Comparison of ENCODE assay signal across 1 cellular context in genomic region chr1:119140177-119141019, GRCh38.
TF ChIP-seq lines count a peak whose summit lies in the region.

WARS2 (minus strand) TSS chr1:119140653; CDS start chr1:119140644, 9 bp downstream.

TF ChIP-seq in K562, 482 proteins besides CTCF, POLR2A, EP300 and RAD21 (continued from another document and continues in another):
- TF ChIP-seq VEZF1 (CRISPR knock-in tag; IDR thresholded peaks at IDR 0.05) (peak; percentile 23; the same call in 1 of the 2 replicates), MYC (IDR thresholded peaks at IDR 0.05; ENCODE audit: low read depth, low read length) (peak; percentile 99), MYC (CRISPR knock-in tag; IDR thresholded peaks at IDR 0.05; ENCODE audit: borderline replicate concordance, low read depth) (no peak; the same call in none of the 2 replicates), EP400 (IDR thresholded peaks at IDR 0.05) (peak; percentile 99), E2F6 (IDR thresholded peaks at IDR 0.05; ENCODE audit: borderline replicate concordance in 1 of 2, extremely low read depth in 1 of 2, insufficient read depth in 1 of 2, insufficient read length in 1 of 2, low read depth in 1 of 2, low read length in 1 of 2, poor library complexity in 1 of 2, severe bottlenecking in 1 of 2) (peak; percentile 46 to 70), OTX1 (CRISPR knock-in tag; IDR thresholded peaks at IDR 0.05) (peak; percentile 81), MNT (conservative IDR thresholded peaks at IDR 0.05) (peak; percentile 68 to 91; a peak in 3 of 4 replicates), CCAR2 (IDR thresholded peaks at IDR 0.05; ENCODE audit: low read depth, low read length) (no peak), NBN (IDR thresholded peaks at IDR 0.05; ENCODE audit: low read depth) (peak; percentile 94), PCBP1 (IDR thresholded peaks at IDR 0.05; ENCODE audit: low read depth, low read length, poor library complexity, severe bottlenecking) (no peak), CREM (IDR thresholded peaks at IDR 0.05; ENCODE audit: low read depth) (peak; percentile 97), AFF4 (CRISPR knock-in tag; IDR thresholded peaks at IDR 0.05) (no peak; the same call in 1 of the 2 replicates), ARID2 (IDR thresholded peaks at IDR 0.05) (no peak), TGIF2 (CRISPR knock-in tag; IDR thresholded peaks at IDR 0.05) (no peak), ARHGAP35 (IDR thresholded peaks at IDR 0.05; ENCODE audit: partially characterized antibody) (no peak), NFIX (CRISPR knock-in tag; IDR thresholded peaks at IDR 0.05; ENCODE audit: low read depth) (no peak), PTTG1 (tag; IDR thresholded peaks at IDR 0.05; ENCODE audit: low read depth) (0 out of 2 replicates have a peak, but pooled peaks have one; percentile 25), NUFIP1 (IDR thresholded peaks at IDR 0.05; ENCODE audit: partially characterized antibody) (no peak), CHAMP1 (IDR thresholded peaks at IDR 0.05) (no peak), ZNF347 (CRISPR knock-in tag; IDR thresholded peaks at IDR 0.05; ENCODE audit: low read depth) (no peak), HMG20A (CRISPR knock-in tag; conservative IDR thresholded peaks at IDR 0.05) (no peak), CBX3 (IDR thresholded peaks at IDR 0.05; ENCODE audit: borderline replicate concordance in 1 of 2, low read length in 2 of 2) (peak in 1 of 2 experiments; percentile 22; a peak in 1 of 3 replicates), HIVEP1 (CRISPR knock-in tag; IDR thresholded peaks at IDR 0.05) (no peak), CEBPG (CRISPR knock-in tag; IDR thresholded peaks at IDR 0.05) (no peak), CEBPG (tag; conservative IDR thresholded peaks at IDR 0.05 in 1 of 2, IDR thresholded peaks at IDR 0.05 in 1 of 2) (no peak), DIDO1 (tag; IDR thresholded peaks at IDR 0.05; ENCODE audit: low read depth) (peak; percentile 66), RBM39 (optimal IDR thresholded peaks at IDR 0.05; ENCODE audit: low read depth, low read length) (no peak), HNRNPK (IDR thresholded peaks at IDR 0.05; ENCODE audit: low read depth, low read length, poor library complexity, severe bottlenecking) (no peak), NR1H2 (CRISPR knock-in tag; IDR thresholded peaks at IDR 0.05) (no peak), NFRKB (IDR thresholded peaks at IDR 0.05; ENCODE audit: low read depth) (peak; percentile 96), ELF1 (tag; IDR thresholded peaks at IDR 0.05) (peak; percentile 84; the same call in 1 of the 2 replicates), POLR2AphosphoS2 (IDR thresholded peaks at IDR 0.05; ENCODE audit: low read length) (no peak; the same call in 1 of the 2 replicates), ZBTB43 (CRISPR knock-in tag; IDR thresholded peaks at IDR 0.05) (no peak), HSF4 (CRISPR knock-in tag; IDR thresholded peaks at IDR 0.05; ENCODE audit: borderline replicate concordance) (no peak), ETV6 (IDR thresholded peaks at IDR 0.05; ENCODE audit: borderline replicate concordance in 1 of 2, low read depth in 2 of 2, low read length in 1 of 2) (no peak), ETV6 (CRISPR knock-in tag; IDR thresholded peaks at IDR 0.05; ENCODE audit: borderline replicate concordance) (no peak), FOXA1 (IDR thresholded peaks at IDR 0.05; ENCODE audit: borderline replicate concordance) (no peak), MTF1 (CRISPR knock-in tag; IDR thresholded peaks at IDR 0.05; ENCODE audit: borderline replicate concordance) (no peak), E2F8 (IDR thresholded peaks at IDR 0.05; ENCODE audit: low read depth, partially characterized antibody) (peak; percentile 92), ZKSCAN3 (CRISPR knock-in tag; IDR thresholded peaks at IDR 0.05) (no peak), TAF7 (tag; IDR thresholded peaks at IDR 0.05) (peak; percentile 98), U2AF1 (optimal IDR thresholded peaks at IDR 0.05; ENCODE audit: low read depth, low read length) (no peak), TFE3 (CRISPR knock-in tag; IDR thresholded peaks at IDR 0.05) (no peak), RHOXF2B (CRISPR knock-in tag; conservative IDR thresholded peaks at IDR 0.05) (no peak), ZNF444 (CRISPR knock-in tag; IDR thresholded peaks at IDR 0.05) (no peak), ZNF124 (CRISPR knock-in tag; IDR thresholded peaks at IDR 0.05) (no peak), ZNF133 (CRISPR knock-in tag; IDR thresholded peaks at IDR 0.05) (peak; percentile 23; the same call in 1 of the 2 replicates), PBX2 (CRISPR knock-in tag; IDR thresholded peaks at IDR 0.05; ENCODE audit: low read depth) (no peak), PBX2 (tag; conservative IDR thresholded peaks at IDR 0.05; ENCODE audit: low read depth) (no peak)
